Comparison of ENCODE assay signal across 12 cellular contexts in the genomic region with DNA sequence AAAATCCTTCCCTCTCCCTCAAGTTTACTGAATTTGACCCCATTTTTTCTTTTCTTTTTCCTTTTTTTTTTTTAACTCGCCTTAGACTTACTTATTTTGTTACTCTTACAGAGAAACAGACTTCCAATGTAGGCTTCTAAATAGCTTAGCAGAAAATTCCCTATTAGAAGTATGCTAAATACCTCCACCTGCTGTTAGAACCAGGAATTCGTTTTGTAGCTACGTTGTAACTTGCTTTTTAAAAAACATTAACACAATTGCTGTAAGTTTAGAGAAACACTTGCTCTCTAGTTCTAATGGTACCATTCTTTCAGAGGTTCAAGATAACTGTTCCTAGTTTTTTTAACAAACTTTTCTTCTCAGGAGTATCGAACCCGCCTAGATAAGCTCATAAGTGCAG.
DNase-seq lines count a peak whose midpoint lies in the region; ATAC-seq, FAIRE-seq and TF ChIP-seq lines count a peak whose summit lies in the region.
"Had no signal": no experiment of that assay in that cellular context is flagged by ENCODE, and none has a peak within 500 bp of the region (broad histone marks: within the 10 kb centered on the region; RNA-seq: fewer than 3 reads in every experiment).

No MANE protein-coding gene starts in this region.

- H3K27ac ChIP-seq in HepG2 (ENCODE audit: extremely low read length, insufficient read depth, low read length) = no peak overlapping the region
- H3K27ac ChIP-seq: left lung, SJCRH30 had no signal

- H3K4me3 ChIP-seq in HepG2 (replicated peaks in 1 of 3; ENCODE audit: insufficient read depth in 1 of 3, low read depth in 2 of 3, low read length in 3 of 3) = no peak overlapping the region
- H3K4me3 ChIP-seq: left lung, SJCRH30 had no signal

- under 1% methylated on average over 5 of the region's 5 CpGs for WGBS in HepG2 (ENCODE audit: low lambda C conversion rate)

- POLR2A ChIA-PET in HEK293T (lab: Yijun Ruan, JAX) = no interaction called here
- POLR2A ChIA-PET in HepG2 (lab: Yijun Ruan, JAX) = no interaction called here

- in situ Hi-C loops in HepG2 (cut with HindIII; ENCODE audit: extremely low pct_ligation_motif_present, low pct_unique_long_range_greater_than_20kb) = no loop called here

- no peaks in the 10 kb centered on the region for H4K20me1 ChIP-seq in HepG2 (ENCODE audit: insufficient read depth, low read length)

- H3K9me3 ChIP-seq in HepG2 (ENCODE audit: low read length) = no peaks in the 10 kb centered on the region
- H3K9me3 ChIP-seq: left lung, SJCRH30 had no signal

- BruUV-seq in HepG2 (replicated peaks; lab: Mats Ljungman, UMichigan) = no TSS peak

- TF ChIP-seq EP300 in HepG2 (IDR thresholded peaks at IDR 0.05; ENCODE audit: low read depth in 2 of 2, low read length in 2 of 2) (no peak), HepG2 (CRISPR knock-in tag; IDR thresholded peaks at IDR 0.05; ENCODE audit: borderline replicate concordance) (no peak)

- no peaks in the 10 kb centered on the region for H3K27me3 ChIP-seq in HepG2 (ENCODE audit: control insufficient read depth in 1 of 2, insufficient read depth in 2 of 2, low read length in 2 of 2)
- H3K27me3 ChIP-seq: left lung, SJCRH30 had no signal

- TF ChIP-seq POLR2A in HepG2 (IDR thresholded peaks at IDR 0.05; ENCODE audit: insufficient read depth in 1 of 2, low read depth in 2 of 2, low read length in 2 of 2) = no peak

- ATAC-seq in HepG2 = no peak
- no peak for ATAC-seq in GM21825 (IDR thresholded peaks at IDR 0.05; ENCODE audit: unreplicated experiment)
- ATAC-seq in HG03025 (IDR thresholded peaks at IDR 0.05; ENCODE audit: low FRiP score, unreplicated experiment) = no peak
- ATAC-seq in stimulated activated naive CD8-positive, alpha-beta T cell treated with anti-CD3 and anti-CD28 coated beads, Interleukin-15, Interleukin-2, amounts not matched to agents 100 U/mL and 50 U/mL, for 24 hours = no peak
- ATAC-seq: left lung had no signal

- H3K36me3 ChIP-seq in HepG2 (replicated peaks in 1 of 2; ENCODE audit: control insufficient read depth in 1 of 2, insufficient read depth in 2 of 2, low read length in 2 of 2) = no peaks in the 10 kb centered on the region
- H3K36me3 ChIP-seq: left lung, SJCRH30 had no signal

- peak; percentile 48 for FAIRE-seq in HepG2 (lab: Jason Lieb, UNC)
- FAIRE-seq: H54 had no signal

- CTCF ChIA-PET in HEK293T (lab: Yijun Ruan, JAX) (interaction anchor here (0.8 to 1.4 kb wide), 3 partner anchors 15 to 87 kb away, joined by 3 to 19 read pairs (median 5); no protein-coding TSS in a partner anchor), HepG2 (lab: Yijun Ruan, JAX; ENCODE audit: low intra/inter-chr PET ratio, low total read pairs) (interaction anchor here (0.7 to 2.5 kb wide), 3 partner anchors 15 to 85 kb away, joined by 3 to 30 read pairs (median 4); no protein-coding TSS in a partner anchor)

- 0 out of 2 replicates have a peak, but pooled peaks cover 8% of the 10 kb centered on the region for H3K4me1 ChIP-seq in HepG2 (ENCODE audit: insufficient read depth, low read length)
- H3K4me1 ChIP-seq: left lung, SJCRH30 had no signal

- intact Hi-C loops in HepG2 (cut with micrococcal nuclease; ENCODE audit: unreplicated experiment) = loop anchor here (1.0 kb wide), 1 partner anchor 85 kb away; no protein-coding TSS in a partner anchor

- H3K4me2 ChIP-seq in HepG2 (ENCODE audit: low read depth, low read length) = no peak overlapping the region

- DNase-seq in DMS153 treated with DMSO at 0.1 percent for 48 hours (lab: John Stamatoyannopoulos, UW; ENCODE audit: unreplicated experiment) = peak; percentile 17
- DNase-seq in DMS153 (lab: John Stamatoyannopoulos, UW) = no peak
- peak; percentile 15 for DNase-seq in HEK293T (ENCODE audit: extremely low spot score)
- peak; percentile 37 for DNase-seq in amniotic epithelial cell (ENCODE audit: low read depth)
- peak; percentile 27 for DNase-seq in HepG2 (ENCODE audit: low spot score)
- DNase-seq in stimulated activated naive CD8-positive, alpha-beta T cell treated with anti-CD3 and anti-CD28 coated beads, Interleukin-15, Interleukin-2, amounts not matched to agents 100 U/mL and 50 U/mL, for 24 hours = no peak
- DNase-seq: cortex of kidney, left lung had no signal

- peak; percentile 16; the same call in 1 of the 2 replicates for TF ChIP-seq RAD21 in HepG2 (CRISPR knock-in tag; IDR thresholded peaks at IDR 0.05)

- H3K9ac ChIP-seq in HepG2 (ENCODE audit: insufficient read depth, low read depth, low read length) = no peak overlapping the region

- H3K79me2 ChIP-seq in HepG2 (ENCODE audit: insufficient read depth, low read length) = no peaks in the 10 kb centered on the region

- peak; percentile 50 for TF ChIP-seq CTCF in HepG2 (CRISPR knock-in tag; IDR thresholded peaks at IDR 0.05)

- no peak overlapping the region for H2AFZ ChIP-seq in HepG2 (ENCODE audit: low read length)

TF ChIP-seq in HEK293T, 16 proteins besides CTCF, POLR2A, EP300 and RAD21:
- TF ChIP-seq HDGF (IDR thresholded peaks at IDR 0.05; ENCODE audit: borderline replicate concordance) (no peak), SP1 (IDR thresholded peaks at IDR 0.05) (no peak), LEF1 (IDR thresholded peaks at IDR 0.05; ENCODE audit: borderline replicate concordance) (no peak), PKNOX1 (IDR thresholded peaks at IDR 0.05) (no peak), TARDBP (IDR thresholded peaks at IDR 0.05) (no peak)

TF ChIP-seq in HepG2, 621 proteins besides CTCF, POLR2A, EP300 and RAD21:
- TF ChIP-seq KLF6 (CRISPR knock-in tag; IDR thresholded peaks at IDR 0.05) (no peak), UBTF (CRISPR knock-in tag; IDR thresholded peaks at IDR 0.05) (no peak), SMC3 (IDR thresholded peaks at IDR 0.05; ENCODE audit: low read length) (peak; percentile 73)
TF ChIP-seq in HepG2: peak in this region for 1.

Comparison
In these comparisons a context has a peak if more than half of its experiments do, and no peak if none do; other contexts are left out.
1. DNase-seq: peak in DMS153 treated with DMSO at 0.1 percent for 48 hours (single experiment), HEK293T (single experiment), amniotic epithelial cell (single experiment) and HepG2 (single experiment); none in DMS153 (single experiment) and stimulated activated naive CD8-positive, alpha-beta T cell treated with anti-CD3 and anti-CD28 coated beads, Interleukin-15, Interleukin-2, amounts not matched to agents 100 U/mL and 50 U/mL, for 24 hours (single experiment).